ENCODE assay signal across 13 cellular contexts in genomic region chr15:57432141-57432701, GRCh38. TPM values are rescaled to one million over a fixed set of nuclear protein-coding genes. Genes with fewer than 3 reads are reported as not detected.
DNase-seq lines count a peak whose midpoint lies in the region; ATAC-seq and FAIRE-seq lines count a peak whose summit lies in the region.
"Had no signal": no experiment of that assay in that cellular context is flagged by ENCODE, and none has a peak within 500 bp of the region (broad histone marks: within the 10 kb centered on the region; RNA-seq: fewer than 3 reads in every experiment).

No MANE protein-coding gene starts in this region.

- ATAC-seq in Right ventricle myocardium inferior: peak; percentile 27
- ATAC-seq: gastroesophageal sphincter; stimulated activated naive CD8-positive, alpha-beta T cell treated with anti-CD3 and anti-CD28 coated beads, Interleukin-15, amount 100 ng/mL, for 72 hours; T-cell had no signal

- WGBS in iPS DF 6.9 (ENCODE audit: insufficient coverage, insufficient read length): no CpG with 5 or more reads among the region's 12 CpGs

- H3K27ac ChIP-seq in caudate nucleus (ENCODE audit: low read depth, low read length) (peak overlapping the region; percentile 55), iPS DF 6.9 (ENCODE audit: low read length) (no peak overlapping the region)
- H3K27ac ChIP-seq: gastroesophageal sphincter had no signal

- no peak overlapping the region for H3K4me3 ChIP-seq in iPS DF 6.9 (ENCODE audit: low read length)
- H3K4me3 ChIP-seq: gastroesophageal sphincter had no signal

- no peaks in the 10 kb centered on the region for H3K36me3 ChIP-seq in iPS DF 6.9 (ENCODE audit: control insufficient read depth, insufficient read depth, low read length)
- H3K36me3 ChIP-seq: gastroesophageal sphincter had no signal

- peak; percentile 58 for FAIRE-seq in urothelium cell line (lab: Jason Lieb, UNC)

- H3K9me3 ChIP-seq in iPS DF 6.9 (ENCODE audit: control insufficient read depth, insufficient read depth, low read length): no peaks in the 10 kb centered on the region
- H3K9me3 ChIP-seq: gastroesophageal sphincter had no signal

- H3K27me3 ChIP-seq in iPS DF 6.9 (ENCODE audit: control insufficient read depth, insufficient read depth, low read length): no peaks in the 10 kb centered on the region
- H3K27me3 ChIP-seq: gastroesophageal sphincter had no signal

- intact Hi-C loops in Right ventricle myocardium inferior (cut with DNase I): no loop called here
- intact Hi-C loops in cardiac septum (cut with DNase I): no loop called here

- no peak for DNase-seq in Right ventricle myocardium inferior (ENCODE audit: missing footprints)
- DNase-seq in cardiac septum (ENCODE audit: low spot score): no peak
- DNase-seq in caudate nucleus (lab: John Stamatoyannopoulos, UW): peak in 12 of 61 donors; percentile 2 to 48 (median 10)
- DNase-seq in iPS DF 6.9 (ENCODE audit: low read depth, low spot score): peak; percentile 66
- DNase-seq in urothelium cell line (ENCODE audit: low spot score): no peak
- DNase-seq in effector CD4-positive, alpha-beta T cell: no peak
- DNase-seq in mesenteric fat pad (ENCODE audit: low spot score): no peak
- no peak for DNase-seq in epidermal melanocyte (ENCODE audit: insufficient read length, low spot score)
- DNase-seq: GF-D8; NCI-H226; stimulated activated naive CD8-positive, alpha-beta T cell treated with anti-CD3 and anti-CD28 coated beads, Interleukin-15, amount 100 ng/mL, for 72 hours; T-cell had no signal

- H3K4me1 ChIP-seq in iPS DF 6.9 (ENCODE audit: control insufficient read depth, insufficient read depth, low read length): peaks cover 8% of the 10 kb centered on the region; the same call in 1 of the 2 replicates

RNA-seq across cellular contexts. Expression of gene CGNL1, which starts 55.9 kb away (rescaled TPM):
- total RNA-seq in Right ventricle myocardium inferior (10.0 TPM), cardiac septum (19.6 TPM), mesenteric fat pad (2.4 TPM)
